8 cellular contexts compared by ENCODE assay signal in genomic region chr2:200308421-200309295, GRCh38. TPM values are rescaled to one million over a fixed set of nuclear protein-coding genes. Genes with fewer than 3 reads are reported as not detected.
DNase-seq lines count a peak whose midpoint lies in the region; ATAC-seq and TF ChIP-seq lines count a peak whose summit lies in the region.

No MANE protein-coding gene starts in this region.

- H3K27ac Mint-ChIP-seq in brain = peak overlapping the region in 4 of 5 experiments; percentile 88 to 97 (median 93)

- H3K4me3 ChIP-seq in AG09309 (ENCODE audit: control insufficient read depth, low read depth, low read length) (peak overlapping the region; percentile 75), mesodermal cell (ENCODE audit: extremely low read depth, insufficient read depth, low read length, poor library complexity, severe bottlenecking) (peak overlapping the region; percentile 78)

- no peak for ATAC-seq in GM18873 (IDR thresholded peaks at IDR 0.05; ENCODE audit: low FRiP score, unreplicated experiment)

- peaks cover 63% of the 10 kb centered on the region for H3K4me1 Mint-ChIP-seq in brain

- peaks cover 39% of the 10 kb centered on the region for H3K4me1 ChIP-seq in mesodermal cell (ENCODE audit: control insufficient read depth, insufficient read depth, low read length, poor library complexity, severe bottlenecking)

- TF ChIP-seq CTCF in AG09309 (IDR thresholded peaks at IDR 0.05; ENCODE audit: control insufficient read depth, insufficient read depth, low read depth, low read length, missing control alignments) (peak; percentile 20), brain (conservative IDR thresholded peaks at IDR 0.05) (peak in 1 of 2 experiments; percentile 28), GM20000 (IDR thresholded peaks at IDR 0.05; ENCODE audit: extremely low read depth, missing control alignments) (no peak)

- no peaks in the 10 kb centered on the region for H3K36me3 Mint-ChIP-seq in brain

- WGBS in mesodermal cell (ENCODE audit: insufficient coverage in 2 of 2), 2 experiments = 6 to 11% methylated on average over 2 of the region's 5 CpGs

- H3K9me3 ChIP-seq in mesodermal cell (ENCODE audit: control insufficient read depth, low read length) = no peaks in the 10 kb centered on the region

- peak overlapping the region; percentile 50 for H3K27ac ChIP-seq in mesodermal cell (ENCODE audit: low read depth, low read length, severe bottlenecking)

- DNase-seq in AG09309 (ENCODE audit: low read depth) = no peak
- peak; percentile 52 for DNase-seq in HT-29 (ENCODE audit: low spot score)
- no peak for DNase-seq in NCI-H446 treated with DMSO at 0.1 percent for 48 hours (lab: John Stamatoyannopoulos, UW)
- no peak for DNase-seq in GM20000 (ENCODE audit: low spot score)
- no peak for DNase-seq in NCI-H146 treated with DMSO at 0.1 percent for 48 hours (lab: John Stamatoyannopoulos, UW; ENCODE audit: unreplicated experiment)

- H3K36me3 ChIP-seq in mesodermal cell (ENCODE audit: control insufficient read depth, insufficient read depth, low read length) = peaks cover 10% of the 10 kb centered on the region

- peaks cover 11% of the 10 kb centered on the region for H3K27me3 Mint-ChIP-seq in brain

- peaks cover 0 to 2% (median 0%) of the 10 kb centered on the region in 5 experiments for H3K9me3 Mint-ChIP-seq in brain

- peak overlapping the region; percentile 83 to 93 (median 88) for H3K4me3 Mint-ChIP-seq in brain

RNA-seq across cellular contexts. Expression of gene SPATS2L, which starts 2.2 kb away (rescaled TPM):
- 60.5 and 64.0 TPM in 2 replicates for total RNA-seq in HT-29 (2014; rRNA removed; shearing (Covaris generic))
- polyA plus RNA-seq in brain (ENCODE audit: insufficient read depth, low read depth, low replicate concordance) = 46.2 TPM
- polyA plus RNA-seq in mesodermal cell (2013, experiment 1 of 2) = 138 TPM
- polyA plus RNA-seq in mesodermal cell (2013, experiment 2 of 2) = 132 TPM
